In the genomic region with DNA sequence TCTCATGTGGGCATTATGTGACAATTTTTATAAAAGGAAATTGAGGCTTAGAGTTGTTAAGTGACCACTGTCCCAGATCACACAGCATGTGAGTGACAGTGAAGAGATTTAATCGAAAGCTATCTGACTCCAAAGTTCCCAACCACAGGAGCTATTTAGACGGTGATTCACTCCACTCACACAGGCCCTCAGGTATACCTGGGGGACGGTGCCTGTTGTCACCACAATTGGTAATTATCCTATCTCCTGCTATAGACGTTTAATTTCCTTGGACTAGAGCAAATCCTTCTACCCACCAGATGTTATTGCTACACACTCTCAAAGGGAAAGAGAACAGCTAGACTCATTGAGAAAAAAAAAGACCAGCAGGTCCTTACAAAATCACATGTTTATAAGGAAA, we compare ENCODE assay signal across 22 cellular contexts.
"Had no signal": no experiment of that assay in that cellular context is flagged by ENCODE, and none has a peak within 500 bp of the region (broad histone marks: within the 10 kb centered on the region; RNA-seq: fewer than 3 reads in every experiment).

No MANE protein-coding gene starts in this region.

- H3K4me1 ChIP-seq: esophagus muscularis mucosa, heart right ventricle, left ventricle myocardium inferior, spleen had no signal

- ATAC-seq: activated CD4-positive, alpha-beta T cell treated with anti-CD3 and anti-CD28 coated beads for 36 hours; activated CD8-positive, alpha-beta memory T cell treated with anti-CD3 and anti-CD28 coated beads, Interleukin-2, amount 10 ng/mL, durations not matched to agents 7 days and 5 days; activated CD8-positive, alpha-beta T cell treated with anti-CD3 and anti-CD28 coated beads, Interleukin-2, amount 10 ng/mL, durations not matched to agents 7 days and 5 days; foreskin keratinocyte; heart right ventricle; mucosa of descending colon; right cardiac atrium; T-helper 17 cell; WTC11 had no signal

- H3K36me3 ChIP-seq: esophagus muscularis mucosa, heart right ventricle, left ventricle myocardium inferior, spleen, suprapubic skin, tibial artery had no signal

- H3K27ac ChIP-seq: esophagus muscularis mucosa, foreskin keratinocyte, heart right ventricle, left ventricle myocardium inferior, suprapubic skin, tibial artery had no signal

- H3K4me3 ChIP-seq: esophagus muscularis mucosa, heart right ventricle, left ventricle myocardium inferior, lung, mucosa of descending colon, spleen, suprapubic skin, tibial artery had no signal

- DNase-seq: activated CD4-positive, alpha-beta T cell treated with anti-CD3 and anti-CD28 coated beads for 36 hours; activated CD8-positive, alpha-beta memory T cell treated with anti-CD3 and anti-CD28 coated beads, Interleukin-2, amount 10 ng/mL, durations not matched to agents 7 days and 5 days; activated CD8-positive, alpha-beta T cell treated with anti-CD3 and anti-CD28 coated beads, Interleukin-2, amount 10 ng/mL, durations not matched to agents 7 days and 5 days; activated naive CD4-positive, alpha-beta T cell; activated T-cell treated with anti-CD3 and anti-CD28 coated beads, Interleukin-2, amount 50 U/mL, for 48 hours; endodermal cell; heart right ventricle; left ventricle myocardium inferior; mucosa of descending colon; posterior cingulate gyrus; right cardiac atrium; spleen; stimulated activated naive CD4-positive, alpha-beta T cell; T-helper 17 cell; T1000; tibial artery had no signal

- H3K9me3 ChIP-seq: esophagus muscularis mucosa, left ventricle myocardium inferior, mucosa of descending colon, suprapubic skin, tibial artery had no signal

- H3K27me3 ChIP-seq: esophagus muscularis mucosa, foreskin keratinocyte, heart right ventricle, spleen, suprapubic skin, tibial artery had no signal

- FAIRE-seq: bronchial epithelial cell had no signal
